ENCODE assay signal across 8 cellular contexts in the genomic region with DNA sequence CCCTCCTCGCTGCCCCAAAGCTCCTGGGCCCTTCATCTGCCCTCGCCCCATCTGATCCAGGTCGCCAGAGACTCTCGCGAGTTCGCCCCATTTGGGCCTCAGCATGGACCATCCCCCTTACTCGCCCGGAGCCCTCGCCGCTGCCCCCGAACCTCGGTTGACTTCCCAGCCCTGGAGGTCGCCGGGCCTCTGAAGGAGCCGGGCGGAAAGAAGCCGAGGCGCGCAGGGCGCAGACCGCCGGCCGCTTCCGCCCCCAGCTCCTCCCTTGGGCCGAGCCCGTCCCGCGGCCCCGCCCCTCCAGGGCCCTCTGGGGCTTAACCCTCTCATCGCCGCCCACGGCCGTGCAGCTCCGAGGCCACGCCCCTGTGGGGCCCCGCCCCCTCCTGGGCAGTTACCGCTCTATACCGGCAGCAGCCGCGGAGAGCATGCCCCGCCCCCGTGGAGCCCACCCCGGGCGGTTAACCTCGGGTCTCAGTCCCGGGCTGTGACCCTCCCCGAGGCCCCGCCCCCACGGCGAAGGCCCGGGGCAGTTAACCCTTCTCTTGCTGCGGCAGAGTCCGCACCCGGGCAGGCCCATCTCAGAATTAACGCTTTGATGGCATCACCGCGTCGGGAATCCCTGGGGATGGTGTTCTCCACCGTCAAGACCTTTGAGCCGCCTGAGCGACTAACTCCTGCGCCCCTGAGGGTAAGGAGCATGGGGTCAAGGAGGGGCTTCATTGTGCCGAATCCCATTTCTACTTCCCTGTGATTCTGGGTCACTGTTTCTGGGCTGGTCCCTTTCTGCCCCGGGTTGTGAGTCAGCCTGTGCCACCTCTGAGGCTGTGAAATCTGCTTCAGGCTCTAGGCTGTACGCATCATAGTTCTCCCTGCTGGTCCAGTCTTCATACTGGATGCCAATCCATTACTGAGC. TPM values are rescaled to one million over a fixed set of nuclear protein-coding genes. Genes with fewer than 3 reads are reported as not detected.
DNase-seq lines count a peak whose midpoint lies in the region; ATAC-seq, FAIRE-seq and TF ChIP-seq lines count a peak whose summit lies in the region.

A gene with protein sequence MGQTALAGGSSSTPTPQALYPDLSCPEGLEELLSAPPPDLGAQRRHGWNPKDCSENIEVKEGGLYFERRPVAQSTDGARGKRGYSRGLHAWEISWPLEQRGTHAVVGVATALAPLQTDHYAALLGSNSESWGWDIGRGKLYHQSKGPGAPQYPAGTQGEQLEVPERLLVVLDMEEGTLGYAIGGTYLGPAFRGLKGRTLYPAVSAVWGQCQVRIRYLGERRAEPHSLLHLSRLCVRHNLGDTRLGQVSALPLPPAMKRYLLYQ (minus strand): TSS at position 210 of the 913 bp plus-strand sequence. CDS start 402 bp downstream, outside the sequence.

- H3K56ac ChIP-seq in H1 (replicated peaks; ENCODE audit: insufficient read length, low read depth, low read length) (peak within 1 kb of the TSS; percentile 87), mesendoderm (ENCODE audit: low read length) (peak within 1 kb of the TSS; percentile 95)

- H3K23me2 ChIP-seq in H1 (ENCODE audit: low read depth, low read length): peaks cover 14% of the 10 kb centered on the region

- no peaks in the 10 kb centered on the region for H3K27me3 ChIP-seq in Caco-2 (replicated peaks; ENCODE audit: control insufficient read depth, insufficient read depth, low read length)
- no peaks in the 10 kb centered on the region for H3K27me3 ChIP-seq in HUES6 (ENCODE audit: control insufficient read depth, insufficient read depth, low read length)
- H3K27me3 ChIP-seq in NT2/D1 (ENCODE audit: insufficient read depth, insufficient read length): no peaks in the 10 kb centered on the region
- H3K27me3 ChIP-seq in H1 (replicated peaks in 1 of 4; ENCODE audit: control insufficient read depth in 3 of 4, extremely low read depth in 1 of 4, insufficient read depth in 3 of 4, low read length in 3 of 4): no peaks in the 10 kb centered on the region
- no peaks in the 10 kb centered on the region for H3K27me3 ChIP-seq in mesendoderm (ENCODE audit: insufficient read depth, low read length, poor library complexity)

- DNase-seq in Caco-2 (peak; percentile 100), NT2/D1 (ENCODE audit: low read depth, low spot score) (peak; percentile 100), H1 (ENCODE audit: low read depth in 1 of 2, low spot score in 2 of 2) (peak; percentile 99 to 100), mesendoderm (peak; percentile 99)
- DNase-seq in activated CD8-positive, alpha-beta memory T cell treated with anti-CD3 and anti-CD28 coated beads, Interleukin-2, amount 10 ng/mL, durations not matched to agents 7 days and 5 days: peak; percentile 99
- peak; percentile 99 for DNase-seq in stimulated activated CD8-positive, alpha-beta memory T cell treated with anti-CD3 and anti-CD28 coated beads, Interleukin-12 subunit alpha, Interleukin-12 subunit beta, amount 100 ng/mL, for 4 hours (ENCODE audit: low read depth)

- H4K20me1 ChIP-seq in H1 (replicated peaks in 1 of 2; ENCODE audit: control insufficient read depth in 1 of 2, insufficient read depth in 2 of 2, low read length in 2 of 2): peaks cover 22 to 26% of the 10 kb centered on the region in 2 experiments

- peak in 1 of 2 experiments; percentile 52; a peak in 1 of 3 replicates for TF ChIP-seq EP300 in H1 (IDR thresholded peaks at IDR 0.05; ENCODE audit: borderline replicate concordance in 1 of 2, low read depth in 2 of 2, low read length in 2 of 2)

- TF ChIP-seq CTCF in Caco-2 (IDR thresholded peaks at IDR 0.05; ENCODE audit: insufficient read depth in 1 of 2, low read depth in 1 of 2, low read length in 1 of 2, severe bottlenecking in 1 of 2, unreplicated experiment in 1 of 2) (no peak), H1 (IDR thresholded peaks at IDR 0.05; ENCODE audit: control extremely low read depth in 1 of 3, insufficient read depth in 1 of 3, low read depth in 1 of 3, low read length in 3 of 3) (no peak)

- H3K4ac ChIP-seq in H1 (replicated peaks; ENCODE audit: insufficient read length, low read depth, low read length) (peak within 1 kb of the TSS; percentile 58), mesendoderm (ENCODE audit: low read depth, low read length) (peak within 1 kb of the TSS; percentile 75)

- H3K23ac ChIP-seq in H1 (ENCODE audit: insufficient read length): no peak within 1 kb of the TSS
- H3K23ac ChIP-seq in mesendoderm (ENCODE audit: low read length): peak within 1 kb of the TSS; percentile 69

- peak within 1 kb of the TSS; percentile 80 for H4K5ac ChIP-seq in H1 (ENCODE audit: insufficient read length, low read depth, low read length)
- H4K5ac ChIP-seq in mesendoderm (ENCODE audit: low read length): no peak within 1 kb of the TSS

- peak within 1 kb of the TSS; percentile 98 for H3K4me3 Mint-ChIP-seq in Caco-2 (ENCODE audit: unreplicated experiment)
- H3K4me3 Mint-ChIP-seq in activated CD8-positive, alpha-beta memory T cell treated with anti-CD3 and anti-CD28 coated beads, Interleukin-2, amount 10 ng/mL, durations not matched to agents 7 days and 5 days: peak within 1 kb of the TSS; percentile 77

- H3K9me3 ChIP-seq in Caco-2 (no peaks in the 10 kb centered on the region), HUES6 (ENCODE audit: control insufficient read depth, insufficient read depth, low read depth, low read length) (no peaks in the 10 kb centered on the region), NT2/D1 (ENCODE audit: insufficient read depth, low read length) (no peaks in the 10 kb centered on the region), H1 (ENCODE audit: insufficient read depth in 2 of 2, low read depth in 1 of 2, low read length in 1 of 2) (no peaks in the 10 kb centered on the region)

- POLR2A ChIA-PET in Caco-2 (lab: Charles Lee) (interaction anchor here (0.5 to 3.7 kb wide), 16 partner anchors 9 to 184 kb away, joined by 3 to 56 read pairs (median 6); partner anchors contain the start of genes C12orf57, CDCA3, COPS7A and MLF2), H1 (lab: Charles Lee; ENCODE audit: partially characterized antibody) (interaction anchor here (0.8 to 18.9 kb wide), 23 partner anchors 10 to 380 kb away, joined by 3 to 588 read pairs (median 5); partner anchors contain the start of genes ATN1, C12orf57, CDCA3 and EMG1)

- H2BK12ac ChIP-seq in H1 (ENCODE audit: low read depth, low read length): 0 out of 2 replicates have a peak within 1 kb of the TSS, but pooled peaks have one; percentile 17

- intact Hi-C loops in Caco-2 (cut with micrococcal nuclease; ENCODE audit: unreplicated experiment): loop anchor here (1.0 kb wide), 4 partner anchors 13 to 64 kb away; partner anchors contain the start of gene LRRC23

- H3K79me1 ChIP-seq in H1 (ENCODE audit: low read depth, low read length) (0 out of 2 replicates have a peak, but pooled peaks cover 7% of the 10 kb centered on the region), mesendoderm (ENCODE audit: low read length) (peaks cover 13% of the 10 kb centered on the region)

- peaks cover 0 to 16% of the 10 kb centered on the region in 2 experiments; a peak in 2 of 4 replicates for H3K79me2 ChIP-seq in H1 (ENCODE audit: control insufficient read depth in 1 of 2, insufficient read depth in 2 of 2, low read length in 2 of 2)
- peaks cover 10% of the 10 kb centered on the region for H3K79me2 ChIP-seq in mesendoderm (ENCODE audit: control insufficient read depth, insufficient read depth, low read length)

- no peak within 1 kb of the TSS for H3K14ac ChIP-seq in H1 (ENCODE audit: insufficient read length)

- no TSS peak for BruUV-seq in Caco-2 (replicated peaks; lab: Mats Ljungman, UMichigan)

- H3K4me3 ChIP-seq in Caco-2 (ENCODE audit: low read depth, low read length) (peak within 1 kb of the TSS; percentile 89), HUES6 (ENCODE audit: low read depth, low read length) (peak within 1 kb of the TSS; percentile 98), NT2/D1 (ENCODE audit: insufficient read length, low read depth) (peak within 1 kb of the TSS; percentile 98), H1 (ENCODE audit: extremely low read depth in 1 of 4, insufficient read depth in 2 of 4, low read depth in 3 of 4, low read length in 4 of 4) (peak within 1 kb of the TSS; percentile 82 to 95 (median 87)), mesendoderm (ENCODE audit: low read length) (peak within 1 kb of the TSS; percentile 82)

- TF ChIP-seq RAD21 in H1 (IDR thresholded peaks at IDR 0.05 in 1 of 2, conservative IDR thresholded peaks at IDR 0.05 in 1 of 2; ENCODE audit: low read depth in 2 of 2, low read length in 2 of 2): peak in 1 of 2 experiments; percentile 9; a peak in 1 of 4 replicates

- H3K4me1 ChIP-seq in Caco-2 (peaks cover 26% of the 10 kb centered on the region), HUES6 (ENCODE audit: control insufficient read depth, insufficient read depth, low read length) (peaks cover 31% of the 10 kb centered on the region), NT2/D1 (ENCODE audit: insufficient read depth, insufficient read length) (peaks cover 28% of the 10 kb centered on the region), H1 (replicated peaks in 1 of 4; ENCODE audit: control insufficient read depth in 3 of 4, insufficient read depth in 4 of 4, low read length in 3 of 4) (peaks cover 2 to 33% (median 14%) of the 10 kb centered on the region in 4 experiments), mesendoderm (ENCODE audit: control insufficient read depth, low read depth, low read length) (peaks cover 1% of the 10 kb centered on the region)

- CTCF ChIA-PET in Caco-2 (lab: Charles Lee): interaction anchor here (0.6 to 3.5 kb wide), 30 partner anchors 8 to 316 kb away, joined by 3 to 87 read pairs (median 7); partner anchors contain the start of genes C12orf57, CDCA3, COPS7A and ENO2
- CTCF ChIA-PET in activated CD8-positive, alpha-beta memory T cell treated with anti-CD3 and anti-CD28 coated beads, Interleukin-2, amount 10 ng/mL, durations not matched to agents 7 days and 5 days (lab: Charles Lee): interaction anchor here (0.5 to 7.3 kb wide), 54 partner anchors 8 to 336 kb away, joined by 3 to 90 read pairs (median 6); partner anchors contain the start of genes C12orf57, C1RL, CDCA3 and COPS7A
- CTCF ChIA-PET in H1 (lab: Charles Lee; ENCODE audit: partially characterized antibody): interaction anchor here (0.6 to 10.4 kb wide), 33 partner anchors 9 to 245 kb away, joined by 3 to 216 read pairs (median 8); partner anchors contain the start of genes C12orf57, CDCA3, ENO2 and MLF2

- 3% methylated on average over 28 of the region's 65 CpGs; no CpG with 5 or more reads in 1 of the 2 experiments for WGBS in H1 (ENCODE audit: extremely low coverage in 1 of 2, insufficient coverage in 1 of 2, insufficient read length in 1 of 2, insufficient replicate concordance in 2 of 2, low coverage in 1 of 2, low lambda C conversion rate in 2 of 2, missing lambda C conversion rate in 1 of 2), 2 experiments
- WGBS in mesendoderm (ENCODE audit: extremely low coverage, insufficient coverage, low lambda C conversion rate): no CpG with 5 or more reads among the region's 65 CpGs

- H4K91ac ChIP-seq in H1 (replicated peaks; ENCODE audit: insufficient read length, low read length): peak within 1 kb of the TSS; percentile 22

- H4K8ac ChIP-seq in H1 (ENCODE audit: extremely low read depth, insufficient read depth, low read length) (peak within 1 kb of the TSS; percentile 45; the same call in 1 of the 2 replicates), mesendoderm (ENCODE audit: low read depth, low read length) (no peak within 1 kb of the TSS)

- H3K4me2 ChIP-seq in H1 (ENCODE audit: insufficient read depth in 1 of 2, low read depth in 2 of 2, low read length in 2 of 2) (peak within 1 kb of the TSS; percentile 85 to 89), mesendoderm (ENCODE audit: low read length) (peak within 1 kb of the TSS; percentile 87)

- peak within 1 kb of the TSS; percentile 68; the same call in 1 of the 2 replicates for H3K27ac ChIP-seq in HUES6 (ENCODE audit: low read depth, low read length)
- H3K27ac ChIP-seq in H1 (ENCODE audit: low read depth, low read length): peak within 1 kb of the TSS; percentile 61
- peak within 1 kb of the TSS; percentile 66 for H3K27ac ChIP-seq in mesendoderm (ENCODE audit: low read depth, low read length)

- H2BK20ac ChIP-seq in H1 (ENCODE audit: low read length): no peak within 1 kb of the TSS

- no peaks in the 10 kb centered on the region for H3K9me3 Mint-ChIP-seq in Caco-2 (ENCODE audit: unreplicated experiment)
- no peaks in the 10 kb centered on the region for H3K9me3 Mint-ChIP-seq in activated CD8-positive, alpha-beta memory T cell treated with anti-CD3 and anti-CD28 coated beads, Interleukin-2, amount 10 ng/mL, durations not matched to agents 7 days and 5 days (ENCODE audit: low read depth)

- peak within 1 kb of the TSS; percentile 98 for H3K18ac ChIP-seq in H1 (ENCODE audit: extremely low read depth, low read length)
- peak within 1 kb of the TSS; percentile 70 for H3K18ac ChIP-seq in mesendoderm (ENCODE audit: low read length)

- H3K36me3 ChIP-seq in Caco-2 (ENCODE audit: control insufficient read depth, insufficient read depth, low read length) (peaks cover 7% of the 10 kb centered on the region), HUES6 (ENCODE audit: control insufficient read depth, insufficient read depth, low read length) (peaks cover 39% of the 10 kb centered on the region), NT2/D1 (ENCODE audit: insufficient read depth, insufficient read length, low read length) (peaks cover 51% of the 10 kb centered on the region), H1 (ENCODE audit: control insufficient read depth in 2 of 4, insufficient read depth in 4 of 4, low read length in 3 of 4) (peaks cover 8 to 31% (median 13%) of the 10 kb centered on the region in 4 experiments), mesendoderm (ENCODE audit: control insufficient read depth, insufficient read depth, low read length) (peaks cover 6% of the 10 kb centered on the region)

- H3K27me3 Mint-ChIP-seq in Caco-2 (ENCODE audit: insufficient read depth, unreplicated experiment): no peaks in the 10 kb centered on the region
- H3K27me3 Mint-ChIP-seq in activated CD8-positive, alpha-beta memory T cell treated with anti-CD3 and anti-CD28 coated beads, Interleukin-2, amount 10 ng/mL, durations not matched to agents 7 days and 5 days: no peaks in the 10 kb centered on the region

- H2BK120ac ChIP-seq in H1 (replicated peaks; ENCODE audit: low read depth, low read length) (peak within 1 kb of the TSS; percentile 83), mesendoderm (ENCODE audit: low read depth, low read length) (no peak within 1 kb of the TSS)

- H3K27ac Mint-ChIP-seq in Caco-2 (ENCODE audit: unreplicated experiment): peak within 1 kb of the TSS; percentile 95
- H3K27ac Mint-ChIP-seq in activated CD8-positive, alpha-beta memory T cell treated with anti-CD3 and anti-CD28 coated beads, Interleukin-2, amount 10 ng/mL, durations not matched to agents 7 days and 5 days: peak within 1 kb of the TSS; percentile 91

- TF ChIP-seq POLR2A in H1 (IDR thresholded peaks at IDR 0.05; ENCODE audit: control extremely low read depth in 1 of 2, low read depth in 2 of 2, low read length in 2 of 2): no peak

- H3K36me3 Mint-ChIP-seq in Caco-2 (ENCODE audit: insufficient read depth, unreplicated experiment): peaks cover 86% of the 10 kb centered on the region
- H3K36me3 Mint-ChIP-seq in activated CD8-positive, alpha-beta memory T cell treated with anti-CD3 and anti-CD28 coated beads, Interleukin-2, amount 10 ng/mL, durations not matched to agents 7 days and 5 days: peaks cover 51% of the 10 kb centered on the region

- no peak within 1 kb of the TSS for H2AK5ac ChIP-seq in H1 (ENCODE audit: low read depth, low read length)
- H2AK5ac ChIP-seq in mesendoderm (ENCODE audit: low read length): no peak within 1 kb of the TSS

- H3K4me1 Mint-ChIP-seq in Caco-2 (ENCODE audit: low read depth, unreplicated experiment): peaks cover 47% of the 10 kb centered on the region
- peaks cover 58% of the 10 kb centered on the region for H3K4me1 Mint-ChIP-seq in activated CD8-positive, alpha-beta memory T cell treated with anti-CD3 and anti-CD28 coated beads, Interleukin-2, amount 10 ng/mL, durations not matched to agents 7 days and 5 days

- H3K9ac ChIP-seq in HUES6 (ENCODE audit: low read length) (peak within 1 kb of the TSS; percentile 93), NT2/D1 (ENCODE audit: insufficient read length, low read depth) (peak within 1 kb of the TSS; percentile 99), H1 (replicated peaks in 1 of 4; ENCODE audit: extremely low read depth in 1 of 4, low read depth in 3 of 4, low read length in 3 of 4) (peak within 1 kb of the TSS; percentile 74 to 78 (median 76); a peak in 6 of 7 replicates), mesendoderm (ENCODE audit: low read length) (peak within 1 kb of the TSS; percentile 98)

- peak within 1 kb of the TSS; percentile 83; the same call in 1 of the 2 replicates for H2AFZ ChIP-seq in H1 (ENCODE audit: low read length)

- H2BK15ac ChIP-seq in H1 (ENCODE audit: low read length): 0 out of 2 replicates have a peak within 1 kb of the TSS, but pooled peaks have one; percentile 6
- H2BK15ac ChIP-seq in mesendoderm (replicated peaks; ENCODE audit: low read depth): no peak within 1 kb of the TSS

- FAIRE-seq in H1 (lab: Jason Lieb, UNC): no peak

- H2BK5ac ChIP-seq in H1 (ENCODE audit: low read depth, low read length) (peak within 1 kb of the TSS; percentile 83), mesendoderm (ENCODE audit: low read length) (peak within 1 kb of the TSS; percentile 69)

- peak; percentile 74 for ATAC-seq in GM21423 (IDR thresholded peaks at IDR 0.05; ENCODE audit: unreplicated experiment)
- ATAC-seq in activated CD8-positive, alpha-beta memory T cell treated with anti-CD3 and anti-CD28 coated beads, Interleukin-2, amount 10 ng/mL, durations not matched to agents 7 days and 5 days: peak; percentile 79

RNA-seq across cellular contexts. Expression of the gene that starts here (rescaled TPM):
- total RNA-seq in Caco-2 (2022): 23.7 and 24.7 TPM in 2 replicates
- total RNA-seq in activated CD8-positive, alpha-beta memory T cell treated with anti-CD3 and anti-CD28 coated beads, Interleukin-2, amount 10 ng/mL, durations not matched to agents 7 days and 5 days: 10 to 100 TPM; 10.5 to 14.4 TPM
- 13.0 and 13.9 TPM in 2 replicates for total RNA-seq in H1 (2021; fragmentation: NEBNext Ultra II Directional; extraction: Animal tissue kit (Norgen Biotek cat#: 25700))
- polyA plus RNA-seq in H1 (2011; rRNA removed): 23.2 and 31.6 TPM in 2 replicates
- 24.2 TPM for polyA plus RNA-seq in H1 (2011; cell fraction: cytosol; rRNA removed)
- polyA plus RNA-seq in H1 (2011; cell fraction: nucleus; rRNA removed): 22.2 TPM
- polyA plus RNA-seq in H1 (2012, experiment 1 of 2): 9.9 to 18.8 TPM (median 17.2 TPM) in 4 replicates
- 15.5 TPM for polyA plus RNA-seq in H1 (2012, experiment 2 of 2)
- 7.8 TPM for polyA plus RNA-seq in H1 (2013, experiment 1 of 2)
- polyA plus RNA-seq in H1 (2013, experiment 2 of 2): 7.7 TPM
- polyA minus RNA-seq in H1 (2011; rRNA and poly(A)+ RNA removed): 4.0 and 5.7 TPM in 2 replicates
- 7.4 TPM for polyA minus RNA-seq in H1 (2011; cell fraction: cytosol; rRNA and poly(A)+ RNA removed)
- polyA minus RNA-seq in H1 (2011; cell fraction: nucleus; rRNA and poly(A)+ RNA removed): 9.1 TPM
- polyA plus RNA-seq in mesendoderm (2013, experiment 1 of 2): 6.0 TPM
- polyA plus RNA-seq in mesendoderm (2013, experiment 2 of 2): 5.3 TPM

Comparison
In these comparisons a context has a peak if more than half of its experiments do, and no peak if none do; other contexts are left out.
1. Peak in every context shown above with its lines: DNase-seq, ATAC-seq, H3K4me3 ChIP-seq and H3K27ac ChIP-seq.